ENCODE assay signal across 8 cellular contexts in the genomic region with DNA sequence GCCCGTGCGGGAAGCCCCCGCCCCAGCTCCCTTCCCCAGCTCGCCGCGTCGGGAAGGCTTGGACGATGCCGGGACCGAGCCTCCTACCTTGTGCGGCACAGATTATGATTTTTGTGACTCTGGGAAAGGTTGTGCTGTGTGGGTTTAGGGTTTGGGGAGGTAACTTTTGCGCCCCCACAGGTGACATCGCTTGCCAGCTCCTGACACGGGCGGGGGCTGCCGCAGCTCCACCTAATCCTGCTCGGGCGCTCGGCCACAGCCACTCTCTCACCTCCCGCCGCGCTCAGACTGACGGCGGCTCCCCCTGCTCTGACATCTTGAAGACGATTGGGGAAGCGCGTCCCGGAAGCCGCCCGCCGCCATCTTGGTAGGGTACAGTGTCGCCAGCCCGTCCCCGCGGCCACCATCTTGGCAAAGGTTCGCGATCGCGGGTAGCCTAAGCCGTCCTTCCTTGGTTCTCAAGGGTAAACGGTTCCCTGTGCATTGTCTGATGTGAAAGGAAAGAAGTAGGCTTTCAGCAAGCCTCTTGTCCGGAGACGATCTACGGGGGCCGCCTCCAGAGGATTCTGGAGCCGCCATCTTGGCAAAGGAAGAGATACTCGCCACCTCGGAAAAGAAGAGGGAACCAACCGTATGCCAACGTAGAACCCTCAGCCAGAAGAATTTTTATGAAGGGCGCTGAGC. TPM values are rescaled to one million over a fixed set of nuclear protein-coding genes. Genes with fewer than 3 reads are reported as not detected.
DNase-seq lines count a peak whose midpoint lies in the region; ATAC-seq and TF ChIP-seq lines count a peak whose summit lies in the region.

No MANE protein-coding gene starts in this region.

- H3K36me3 ChIP-seq in NT2/D1 (ENCODE audit: insufficient read depth, insufficient read length, low read length) (peaks cover 4% of the 10 kb centered on the region), mucosa of rectum (ENCODE audit: control insufficient read depth in 2 of 2, insufficient read depth in 2 of 2, low read length in 2 of 2) (peaks cover 3% of the 10 kb centered on the region in 2 donors)

- peak overlapping the region; percentile 71 for H3K9ac ChIP-seq in NT2/D1 (ENCODE audit: insufficient read length, low read depth)
- peak overlapping the region; percentile 80 to 89 for H3K9ac ChIP-seq in mucosa of rectum (ENCODE audit: low read depth in 1 of 2, low read length in 2 of 2)

- no peaks in the 10 kb centered on the region for H3K4me1 ChIP-seq in NT2/D1 (ENCODE audit: insufficient read depth, insufficient read length)
- H3K4me1 ChIP-seq in mucosa of rectum (ENCODE audit: control insufficient read depth in 2 of 2, insufficient read depth in 2 of 2, low read length in 2 of 2) = peaks cover 2 to 7% of the 10 kb centered on the region in 2 donors

- peak; percentile 23 for ATAC-seq in GM19438 (IDR thresholded peaks at IDR 0.05; ENCODE audit: low read depth, unreplicated experiment)

- H3K9me3 ChIP-seq in NT2/D1 (ENCODE audit: insufficient read depth, low read length) (no peaks in the 10 kb centered on the region), mucosa of rectum (ENCODE audit: control insufficient read depth in 2 of 2, low read length in 2 of 2) (no peaks in the 10 kb centered on the region)

- DNase-seq in CD1c-positive myeloid dendritic cell (ENCODE audit: extremely low spot score) = peak; percentile 88
- peak; percentile 79 for DNase-seq in HK-2 (ENCODE audit: unreplicated experiment)
- DNase-seq in NT2/D1 (ENCODE audit: low read depth, low spot score) = peak; percentile 61
- DNase-seq in activated T-cell treated with anti-CD3 and anti-CD28 coated beads for 24 hours (ENCODE audit: low read depth) = peak; percentile 78
- DNase-seq in epithelial cell of proximal tubule (ENCODE audit: low read depth) = no peak
- peak; percentile 68 to 76 for DNase-seq in stimulated activated CD8-positive, alpha-beta memory T cell treated with anti-CD3 and anti-CD28 coated beads, Interleukin-4, amount 100 ng/mL, for 4 hours (ENCODE audit: low read depth in 2 of 2, low spot score in 1 of 2)

- H3K4me3 ChIP-seq in NT2/D1 (ENCODE audit: insufficient read length, low read depth) (peak overlapping the region; percentile 61), epithelial cell of proximal tubule (ENCODE audit: low read depth, low read length) (peak overlapping the region; percentile 78), mucosa of rectum (ENCODE audit: low read length in 2 of 2) (peak overlapping the region; percentile 91 to 94)

- peaks cover 16% of the 10 kb centered on the region for H3K27me3 ChIP-seq in NT2/D1 (ENCODE audit: insufficient read depth, insufficient read length)
- H3K27me3 ChIP-seq in mucosa of rectum (ENCODE audit: control insufficient read depth in 2 of 2, insufficient read depth in 2 of 2, low read length in 2 of 2) = peaks cover 0 to 4% of the 10 kb centered on the region in 2 donors

- peak; percentile 18 for TF ChIP-seq CTCF in epithelial cell of proximal tubule (conservative IDR thresholded peaks at IDR 0.05; ENCODE audit: low read depth, low read length)

- peak overlapping the region; percentile 95 to 98 for H3K27ac ChIP-seq in mucosa of rectum (ENCODE audit: low read depth in 2 of 2, low read length in 2 of 2)

RNA-seq across cellular contexts. Expression of a gene that starts 1.7 kb away (rescaled TPM):
- total RNA-seq in epithelial cell of proximal tubule = 14.1 and 14.6 TPM in 2 replicates
